27 cellular contexts compared by ENCODE assay signal in genomic region chr18:40431071-40431998, GRCh38.
A peak's percentile ranks its signal among the peaks of the same experiment; 100 is the strongest.
DNase-seq lines count a peak whose midpoint lies in the region; ATAC-seq and TF ChIP-seq lines count a peak whose summit lies in the region.
"Had no signal": no experiment of that assay in that cellular context is flagged by ENCODE, and none has a peak within 500 bp of the region (broad histone marks: within the 10 kb centered on the region; RNA-seq: fewer than 3 reads in every experiment).

No MANE protein-coding gene starts in this region.

- H3K4me3 Mint-ChIP-seq in Calu3 (ENCODE audit: low read depth, unreplicated experiment), result no peak overlapping the region
- H3K4me3 Mint-ChIP-seq: activated naive CD8-positive, alpha-beta T cell treated with anti-CD3 and anti-CD28 coated beads, Interleukin-2, amount 10 ng/mL, durations not matched to agents 7 days and 5 days; HFFc6; natural killer cell; T-helper 2 cell treated with Interferon-gamma antibody and Interleukin-4, amounts not matched to agents 5 μg/mL and 100 μg/mL, for 36 hours had no signal

- CTCF ChIA-PET in Calu3 (lab: Charles Lee), result no interaction called here

- H3K36me3 ChIP-seq in ACC112 (ENCODE audit: insufficient read depth, low read length), result no peaks in the 10 kb centered on the region
- H3K36me3 ChIP-seq: BLaER1, stomach, tibial artery had no signal

- no peak for ATAC-seq in GM21381 (IDR thresholded peaks at IDR 0.05; ENCODE audit: unreplicated experiment)
- ATAC-seq: natural killer cell had no signal

- TF ChIP-seq CTCF in Calu3 (IDR thresholded peaks at IDR 0.05; ENCODE audit: unreplicated experiment), result no peak

- H3K4me3 ChIP-seq in ACC112 (ENCODE audit: low read depth, low read length), result no peak overlapping the region
- H3K4me3 ChIP-seq: BLaER1, skin epidermis, stomach, tibial artery had no signal

- BruUV-seq in Calu3 (replicated peaks; lab: Mats Ljungman, UMichigan), result no TSS peak

- H3K79me2 ChIP-seq in ACC112 (ENCODE audit: control insufficient read depth, insufficient read depth, low read length, unreplicated experiment), result no peaks in the 10 kb centered on the region

- no peaks in the 10 kb centered on the region for H3K27me3 Mint-ChIP-seq in Calu3 (ENCODE audit: unreplicated experiment)
- H3K27me3 Mint-ChIP-seq: activated naive CD8-positive, alpha-beta T cell treated with anti-CD3 and anti-CD28 coated beads, Interleukin-2, amount 10 ng/mL, durations not matched to agents 7 days and 5 days had no signal

- no peaks in the 10 kb centered on the region for H3K9me3 Mint-ChIP-seq in Calu3 (ENCODE audit: low read depth, unreplicated experiment)

- DNase-seq in M059J (ENCODE audit: low read depth) (peak; percentile 36), OCI-M1 (lab: John Stamatoyannopoulos, UW) (peak; percentile 6), iris pigment epithelial cell (ENCODE audit: low read depth) (peak; percentile 53), Calu3 (no peak), SHP77 (lab: John Stamatoyannopoulos, UW) (no peak)
- DNase-seq: activated CD4-positive, alpha-beta T cell treated with anti-CD3 and anti-CD28 coated beads for 48 hours; activated CD8-positive, alpha-beta memory T cell treated with anti-CD3 and anti-CD28 coated beads for 24 hours; activated effector memory CD4-positive, alpha-beta T cell treated with anti-CD3 and anti-CD28 coated beads, Interleukin-2, amount 50 U/mL, for 16 hours; activated naive CD8-positive, alpha-beta T cell treated with anti-CD3 and anti-CD28 coated beads, Interleukin-2, amount 10 ng/mL, durations not matched to agents 7 days and 5 days; activated T-cell treated with anti-CD3 and anti-CD28 coated beads, Interleukin-2, amount 50 U/mL, for 1 hour; HFFc6; islet precursor cell; Karpas-422; midbrain; MV-4-11; natural killer cell; NCI-H2171 treated with DMSO at 0.1 percent for 48 hours; NCI-H69; occipital lobe; SHP77 treated with DMSO at 0.1 percent for 48 hours; stomach; tibial artery had no signal

- H3K4me1 Mint-ChIP-seq in Calu3 (ENCODE audit: low read depth, unreplicated experiment), result no peaks in the 10 kb centered on the region
- H3K4me1 Mint-ChIP-seq: activated naive CD8-positive, alpha-beta T cell treated with anti-CD3 and anti-CD28 coated beads, Interleukin-2, amount 10 ng/mL, durations not matched to agents 7 days and 5 days; natural killer cell had no signal

- intact Hi-C loops in Calu3 (cut with micrococcal nuclease; ENCODE audit: unreplicated experiment), result no loop called here

- H3K36me3 Mint-ChIP-seq in Calu3 (ENCODE audit: insufficient read depth, unreplicated experiment), result no peaks in the 10 kb centered on the region
- H3K36me3 Mint-ChIP-seq: activated naive CD8-positive, alpha-beta T cell treated with anti-CD3 and anti-CD28 coated beads, Interleukin-2, amount 10 ng/mL, durations not matched to agents 7 days and 5 days; natural killer cell had no signal

- no peaks in the 10 kb centered on the region for H3K4me1 ChIP-seq in ACC112 (ENCODE audit: control insufficient read depth, insufficient read depth, low read length, unreplicated experiment)
- H3K4me1 ChIP-seq: BLaER1, tibial artery had no signal

- no peaks in the 10 kb centered on the region for H3K27me3 ChIP-seq in ACC112 (ENCODE audit: insufficient read depth, low read length)
- H3K27me3 ChIP-seq: BLaER1, stomach, tibial artery had no signal

- peak overlapping the region; percentile 39 for H2AFZ ChIP-seq in ACC112 (ENCODE audit: low read length, unreplicated experiment)

- no peak overlapping the region for H3K27ac Mint-ChIP-seq in Calu3 (ENCODE audit: unreplicated experiment)
- H3K27ac Mint-ChIP-seq: activated naive CD8-positive, alpha-beta T cell treated with anti-CD3 and anti-CD28 coated beads, Interleukin-2, amount 10 ng/mL, durations not matched to agents 7 days and 5 days; HFFc6; natural killer cell; T-helper 2 cell treated with Interferon-gamma antibody and Interleukin-4, amounts not matched to agents 5 μg/mL and 100 μg/mL, for 36 hours had no signal

- no peak overlapping the region for H3K27ac ChIP-seq in ACC112 (ENCODE audit: low read depth, low read length)
- H3K27ac ChIP-seq: BLaER1, skin epidermis, stomach, tibial artery had no signal

Comparison
In these comparisons a context has a peak if more than half of its experiments do, and no peak if none do; other contexts are left out.
1. DNase-seq: peak in M059J (single experiment), OCI-M1 (single experiment) and iris pigment epithelial cell (single experiment); none in Calu3 (single experiment) and SHP77 (0 of 2).